In the genomic region with DNA sequence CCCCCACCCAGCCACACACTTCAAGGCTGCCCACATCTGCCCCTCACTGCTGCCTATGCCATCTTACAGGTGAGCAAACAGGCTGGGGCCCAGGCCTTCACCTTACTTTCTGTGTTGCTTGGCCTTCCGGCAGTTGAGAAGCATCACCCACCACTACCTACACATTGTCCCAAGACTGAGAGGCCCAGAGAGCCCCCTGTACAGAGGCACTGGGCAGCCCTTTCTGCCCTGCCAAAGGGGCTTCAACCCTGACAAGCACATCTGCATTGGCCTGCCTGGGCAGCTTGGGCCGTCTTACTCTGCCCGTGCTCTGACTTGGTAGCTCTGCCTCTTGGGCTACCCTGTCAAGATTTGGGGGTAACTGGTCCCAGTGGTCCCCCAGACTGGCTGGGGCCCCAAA, we compare ENCODE assay signal across 1 cellular context.
TF ChIP-seq lines count a peak whose summit lies in the region.

No MANE protein-coding gene starts in this region.

TF ChIP-seq in GM12878, 131 proteins besides CTCF, POLR2A, EP300 and RAD21:
- TF ChIP-seq TARDBP (IDR thresholded peaks at IDR 0.05; ENCODE audit: borderline replicate concordance) (no peak), ZSCAN29 (IDR thresholded peaks at IDR 0.05) (no peak), POLR2AphosphoS2 (IDR thresholded peaks at IDR 0.05; ENCODE audit: low read depth, low read length) (no peak), ZZZ3 (IDR thresholded peaks at IDR 0.05; ENCODE audit: control insufficient read depth, insufficient read length, low read depth) (no peak), FOS (IDR thresholded peaks at IDR 0.05; ENCODE audit: borderline replicate concordance, extremely low read depth, insufficient read length) (no peak), STAT1 (conservative IDR thresholded peaks at IDR 0.05) (no peak), STAT3 (IDR thresholded peaks at IDR 0.05; ENCODE audit: low read depth, low read length) (no peak)
